Comparison of ENCODE assay signal across 9 cellular contexts in genomic region chr10:8508882-8509281, GRCh38.
"Had no signal": no experiment of that assay in that cellular context is flagged by ENCODE, and none has a peak within 500 bp of the region (broad histone marks: within the 10 kb centered on the region; RNA-seq: fewer than 3 reads in every experiment).

No MANE protein-coding gene starts in this region.

- H3K27ac ChIP-seq: GM23248, HL-60 had no signal

- H3K27ac Mint-ChIP-seq: HFFc6, IgD-negative memory B cell had no signal

- H3K36me3 ChIP-seq: HAP-1 had no signal

- H3K4me3 ChIP-seq: GM23248, HAP-1 had no signal

- H3K4me1 Mint-ChIP-seq: IgD-negative memory B cell had no signal

- H3K36me3 Mint-ChIP-seq: IgD-negative memory B cell had no signal

- H3K4me3 Mint-ChIP-seq: HFFc6, IgD-negative memory B cell had no signal

- H3K9me3 Mint-ChIP-seq: IgD-negative memory B cell had no signal

- H3K9me3 ChIP-seq: HAP-1 had no signal

- ATAC-seq: HCT116, HepG2 had no signal

- H3K9ac ChIP-seq: GM23248 had no signal

- DNase-seq: GM23248, GOT3, H7, HFFc6 had no signal

- H3K4me1 ChIP-seq: HAP-1 had no signal

- H2AFZ ChIP-seq: GM23248 had no signal

- H3K27me3 Mint-ChIP-seq: IgD-negative memory B cell had no signal
